In genomic region chr22:26484360-26484706, GRCh38 we compare ENCODE assay signal across 8 cellular contexts. TPM values are rescaled to one million over a fixed set of nuclear protein-coding genes. Genes with fewer than 3 reads are reported as not detected.
DNase-seq lines count a peak whose midpoint lies in the region; ATAC-seq and TF ChIP-seq lines count a peak whose summit lies in the region.

No MANE protein-coding gene starts in this region.

- peaks cover 0 to 18% of the 10 kb centered on the region in 2 experiments for H3K36me3 ChIP-seq in SK-N-SH (replicated peaks in 1 of 2; ENCODE audit: control insufficient read depth in 1 of 2, insufficient read depth in 2 of 2, low read length in 1 of 2)
- peaks cover 18% of the 10 kb centered on the region for H3K36me3 ChIP-seq in iPS-15b (ENCODE audit: control insufficient read depth, insufficient read depth, low read length)
- peaks cover 23% of the 10 kb centered on the region for H3K36me3 ChIP-seq in suprapubic skin

- H3K9ac ChIP-seq in SK-N-SH (peak overlapping the region; percentile 93), iPS-15b (ENCODE audit: low read depth, low read length) (peak overlapping the region; percentile 9)

- POLR2A ChIA-PET in SK-N-SH (lab: Yijun Ruan, JAX) = interaction anchor here (0.6 to 1.2 kb wide), 5 partner anchors 9 to 188 kb away, joined by 3 to 7 read pairs (median 3); partner anchors contain the start of gene TFIP11
- POLR2A ChIA-PET in WTC11 (lab: Charles Lee) = interaction anchor here (1.2 to 2.2 kb wide), 3 partner anchors 10 to 15 kb away, joined by 4 to 5 read pairs (median 4); no protein-coding TSS in a partner anchor
- POLR2A ChIA-PET in GM10248 (lab: Yijun Ruan, JAX) = interaction anchor here (1.0 kb wide), 1 partner anchor 55 kb away, joined by 3 read pairs; no protein-coding TSS in a partner anchor

- H3K4me3 ChIP-seq in SK-N-SH (ENCODE audit: low read depth in 2 of 2, low read length in 1 of 2) = peak overlapping the region; percentile 81 to 89
- peak overlapping the region; percentile 91 for H3K4me3 ChIP-seq in iPS-15b (ENCODE audit: low read depth, low read length)
- H3K4me3 ChIP-seq in suprapubic skin = peak overlapping the region; percentile 67

- H3F3A ChIP-seq in SK-N-SH (replicated peaks; ENCODE audit: insufficient read depth) = no peaks in the 10 kb centered on the region

- 3% methylated on average over 6 of the region's 6 CpGs for WGBS in SK-N-SH (ENCODE audit: low lambda C conversion rate)
- 5% methylated on average over 6 of the region's 6 CpGs for WGBS in suprapubic skin

- peaks cover 69% of the 10 kb centered on the region for H3K79me2 ChIP-seq in SK-N-SH (ENCODE audit: insufficient read depth)

- H3K36me3 Mint-ChIP-seq in WTC11 = peaks cover 31% of the 10 kb centered on the region

- TF ChIP-seq EP300 in SK-N-SH (IDR thresholded peaks at IDR 0.05; ENCODE audit: borderline replicate concordance in 1 of 2, low read depth in 1 of 2, low read length in 1 of 2) = no peak
- TF ChIP-seq EP300 in suprapubic skin (IDR thresholded peaks at IDR 0.05) = no peak

- H3K27ac Mint-ChIP-seq in WTC11 = peak overlapping the region; percentile 94

- H3K27me3 ChIP-seq in SK-N-SH (ENCODE audit: insufficient read depth) (no peaks in the 10 kb centered on the region), iPS-15b (ENCODE audit: control insufficient read depth, insufficient read depth, low read length) (no peaks in the 10 kb centered on the region), suprapubic skin (no peaks in the 10 kb centered on the region)

- peaks cover 44% of the 10 kb centered on the region for H3K4me1 Mint-ChIP-seq in WTC11

- H2AFZ ChIP-seq in SK-N-SH (ENCODE audit: low read depth) = peak overlapping the region; percentile 71; the same call in 1 of the 2 replicates

- no peak for TF ChIP-seq RAD21 in SK-N-SH (IDR thresholded peaks at IDR 0.05; ENCODE audit: low read length)

- ATAC-seq in SK-N-SH treated with all-trans-retinoic acid at 6 μM for 48 hours = no peak
- no peak for ATAC-seq in WTC11
- no peak for ATAC-seq in HG02981 (IDR thresholded peaks at IDR 0.05; ENCODE audit: unreplicated experiment)
- ATAC-seq in HG03095 (IDR thresholded peaks at IDR 0.05; ENCODE audit: unreplicated experiment) = no peak

- peaks cover 4 to 27% of the 10 kb centered on the region in 2 experiments; a peak in 3 of 4 replicates for H3K4me1 ChIP-seq in SK-N-SH (ENCODE audit: control insufficient read depth in 1 of 2, insufficient read depth in 2 of 2, low read depth in 1 of 2, low read length in 1 of 2)
- H3K4me1 ChIP-seq in iPS-15b (ENCODE audit: control insufficient read depth, insufficient read depth, low read length) = peaks cover 15% of the 10 kb centered on the region
- H3K4me1 ChIP-seq in suprapubic skin = peaks cover 57% of the 10 kb centered on the region

- TF ChIP-seq POLR2A in suprapubic skin (IDR thresholded peaks at IDR 0.05) = no peak

- peak overlapping the region; percentile 89 for H3K4me2 ChIP-seq in SK-N-SH

- no peaks in the 10 kb centered on the region for H4K20me1 ChIP-seq in SK-N-SH (ENCODE audit: insufficient read depth)

- peak overlapping the region; percentile 89 for H3K4me3 Mint-ChIP-seq in WTC11

- TF ChIP-seq CTCF in SK-N-SH (IDR thresholded peaks at IDR 0.05) (no peak), WTC11 (IDR thresholded peaks at IDR 0.05) (no peak), suprapubic skin (IDR thresholded peaks at IDR 0.05) (no peak), GM10248 (IDR thresholded peaks at IDR 0.05; ENCODE audit: control extremely low read depth, extremely low read depth, low read depth, missing control alignments) (no peak)

- DNase-seq in SK-N-SH = no peak
- DNase-seq in WTC11 (ENCODE audit: low spot score) = no peak
- DNase-seq in suprapubic skin (ENCODE audit: low spot score in 2 of 2) = no peak
- no peak for DNase-seq in GM10248 (ENCODE audit: extremely low spot score)

- no peaks in the 10 kb centered on the region for H3K9me2 ChIP-seq in SK-N-SH

- CTCF ChIA-PET in SK-N-SH (lab: Yijun Ruan, JAX) = interaction anchor here (1.3 to 1.4 kb wide), 3 partner anchors 15 to 117 kb away, joined by 3 to 9 read pairs (median 4); no protein-coding TSS in a partner anchor
- CTCF ChIA-PET in WTC11 (lab: Charles Lee) = interaction anchor here (1.2 to 4.8 kb wide), 5 partner anchors 19 to 185 kb away, joined by 3 to 17 read pairs (median 7); no protein-coding TSS in a partner anchor
- CTCF ChIA-PET in GM10248 (lab: Yijun Ruan, JAX) = interaction anchor here (0.9 to 5.5 kb wide), 8 partner anchors 9 to 183 kb away, joined by 3 to 28 read pairs (median 4); no protein-coding TSS in a partner anchor

- H3K9me3 ChIP-seq in SK-N-SH (no peaks in the 10 kb centered on the region), iPS-15b (ENCODE audit: control insufficient read depth, insufficient read depth, low read length) (no peaks in the 10 kb centered on the region), suprapubic skin (no peaks in the 10 kb centered on the region)

- H3K27me3 Mint-ChIP-seq in WTC11 (ENCODE audit: low read depth) = no peaks in the 10 kb centered on the region

- H3K27ac ChIP-seq in SK-N-SH (ENCODE audit: low read depth in 2 of 2, low read length in 1 of 2) (peak overlapping the region in 1 of 2 experiments; percentile 68; a peak in 2 of 4 replicates), suprapubic skin (peak overlapping the region; percentile 95)

- no peaks in the 10 kb centered on the region for H3K9me3 Mint-ChIP-seq in WTC11

TF ChIP-seq in SK-N-SH, 30 proteins besides CTCF, POLR2A, EP300 and RAD21 (continues in another document):
- TF ChIP-seq GATA2 (CRISPR knock-in tag; IDR thresholded peaks at IDR 0.05) (no peak), SIN3A (IDR thresholded peaks at IDR 0.05; ENCODE audit: borderline replicate concordance, low read depth, low read length) (no peak)
- TF ChIP-seq, protein P1, sequence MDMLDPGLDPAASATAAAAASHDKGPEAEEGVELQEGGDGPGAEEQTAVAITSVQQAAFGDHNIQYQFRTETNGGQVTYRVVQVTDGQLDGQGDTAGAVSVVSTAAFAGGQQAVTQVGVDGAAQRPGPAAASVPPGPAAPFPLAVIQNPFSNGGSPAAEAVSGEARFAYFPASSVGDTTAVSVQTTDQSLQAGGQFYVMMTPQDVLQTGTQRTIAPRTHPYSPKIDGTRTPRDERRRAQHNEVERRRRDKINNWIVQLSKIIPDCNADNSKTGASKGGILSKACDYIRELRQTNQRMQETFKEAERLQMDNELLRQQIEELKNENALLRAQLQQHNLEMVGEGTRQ (IDR thresholded peaks at IDR 0.05; ENCODE audit: borderline replicate concordance, low read depth, low read length) = 0 out of 2 replicates have a peak, but pooled peaks have one; percentile 10

TF ChIP-seq in WTC11, 78 proteins besides CTCF, POLR2A, EP300 and RAD21:
- no peak for TF ChIP-seq KAT7 (CRISPR knock-in tag; IDR thresholded peaks at IDR 0.05; ENCODE audit: borderline replicate concordance)
- TF ChIP-seq USF1 (CRISPR knock-in tag; IDR thresholded peaks at IDR 0.05) = 0 out of 2 replicates have a peak, but pooled peaks have one; percentile 52
- TF ChIP-seq, protein P2, sequence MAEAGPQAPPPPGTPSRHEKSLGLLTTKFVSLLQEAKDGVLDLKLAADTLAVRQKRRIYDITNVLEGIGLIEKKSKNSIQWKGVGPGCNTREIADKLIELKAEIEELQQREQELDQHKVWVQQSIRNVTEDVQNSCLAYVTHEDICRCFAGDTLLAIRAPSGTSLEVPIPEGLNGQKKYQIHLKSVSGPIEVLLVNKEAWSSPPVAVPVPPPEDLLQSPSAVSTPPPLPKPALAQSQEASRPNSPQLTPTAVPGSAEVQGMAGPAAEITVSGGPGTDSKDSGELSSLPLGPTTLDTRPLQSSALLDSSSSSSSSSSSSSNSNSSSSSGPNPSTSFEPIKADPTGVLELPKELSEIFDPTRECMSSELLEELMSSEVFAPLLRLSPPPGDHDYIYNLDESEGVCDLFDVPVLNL (CRISPR knock-in tag; IDR thresholded peaks at IDR 0.05; ENCODE audit: borderline replicate concordance, low read depth) = no peak
- TF ChIP-seq, protein P1 (CRISPR knock-in tag; IDR thresholded peaks at IDR 0.05) = peak; percentile 52

RNA-seq across cellular contexts. Expression of gene SRRD, which starts 0.7 kb away (rescaled TPM):
- 12.9 and 18.0 TPM in 2 replicates for polyA plus RNA-seq in SK-N-SH (2012; rRNA removed)
- 20.8 and 25.6 TPM in 2 replicates for polyA plus RNA-seq in SK-N-SH (2012; cell fraction: cytosol; rRNA removed)
- 7.2 and 8.4 TPM in 2 replicates for polyA plus RNA-seq in SK-N-SH (2012; cell fraction: nucleus; rRNA removed)
- total RNA-seq in WTC11 (2021) (20.0 to 25.1 TPM (median 22.9 TPM) in 3 replicates), suprapubic skin (10 to 100 TPM; 11.2 to 16.3 (median 14.1) TPM)

RNA-seq across cellular contexts. Expression of gene HPS4, which starts 0.8 kb away (rescaled TPM):
- polyA plus RNA-seq in SK-N-SH (2012; rRNA removed) = 22.5 and 28.3 TPM in 2 replicates
- polyA plus RNA-seq in SK-N-SH (2012; cell fraction: cytosol; rRNA removed) = 17.2 and 18.4 TPM in 2 replicates
- polyA plus RNA-seq in SK-N-SH (2012; cell fraction: nucleus; rRNA removed) = 76.6 and 90.5 TPM in 2 replicates
- total RNA-seq in WTC11 (2021) = 41.1 to 48.1 TPM (median 42.7 TPM) in 3 replicates
- 100 to 1,000 TPM in 1 of 4 donors, 10 to 100 TPM in 3; 46.5 to 152 (median 62.9) TPM for total RNA-seq in suprapubic skin

RNA-seq across cellular contexts. Expression of gene TFIP11, which starts 27.9 kb away (rescaled TPM):
- 32.8 and 37.5 TPM in 2 replicates for polyA plus RNA-seq in SK-N-SH (2012; rRNA removed)
- polyA plus RNA-seq in SK-N-SH (2012; cell fraction: cytosol; rRNA removed) = 20.4 and 24.9 TPM in 2 replicates
- polyA plus RNA-seq in SK-N-SH (2012; cell fraction: nucleus; rRNA removed) = 64.2 and 79.7 TPM in 2 replicates
- 24.6 to 26.9 TPM (median 25.7 TPM) in 3 replicates for total RNA-seq in WTC11 (2021)
- 10 to 100 TPM; 35.3 to 46.3 (median 37.5) TPM for total RNA-seq in suprapubic skin

RNA-seq across cellular contexts. Expression of gene ASPHD2, which starts 55.3 kb away (rescaled TPM):
- polyA plus RNA-seq in SK-N-SH (2012; rRNA removed) = 2.1 and 2.2 TPM in 2 replicates
- 1.6 and 2.1 TPM in 2 replicates for polyA plus RNA-seq in SK-N-SH (2012; cell fraction: cytosol; rRNA removed)
- 1.1 and 1.3 TPM in 2 replicates for polyA plus RNA-seq in SK-N-SH (2012; cell fraction: nucleus; rRNA removed)
- total RNA-seq in WTC11 (2021) = 7.1 to 8.1 TPM (median 8.0 TPM) in 3 replicates
- total RNA-seq in suprapubic skin = 10 to 100 TPM in 2 of 4 donors, 1 to 10 TPM in 2; 2.7 to 28.0 (median 11.8) TPM
